ENCODE assay signal across 13 cellular contexts in the genomic region with DNA sequence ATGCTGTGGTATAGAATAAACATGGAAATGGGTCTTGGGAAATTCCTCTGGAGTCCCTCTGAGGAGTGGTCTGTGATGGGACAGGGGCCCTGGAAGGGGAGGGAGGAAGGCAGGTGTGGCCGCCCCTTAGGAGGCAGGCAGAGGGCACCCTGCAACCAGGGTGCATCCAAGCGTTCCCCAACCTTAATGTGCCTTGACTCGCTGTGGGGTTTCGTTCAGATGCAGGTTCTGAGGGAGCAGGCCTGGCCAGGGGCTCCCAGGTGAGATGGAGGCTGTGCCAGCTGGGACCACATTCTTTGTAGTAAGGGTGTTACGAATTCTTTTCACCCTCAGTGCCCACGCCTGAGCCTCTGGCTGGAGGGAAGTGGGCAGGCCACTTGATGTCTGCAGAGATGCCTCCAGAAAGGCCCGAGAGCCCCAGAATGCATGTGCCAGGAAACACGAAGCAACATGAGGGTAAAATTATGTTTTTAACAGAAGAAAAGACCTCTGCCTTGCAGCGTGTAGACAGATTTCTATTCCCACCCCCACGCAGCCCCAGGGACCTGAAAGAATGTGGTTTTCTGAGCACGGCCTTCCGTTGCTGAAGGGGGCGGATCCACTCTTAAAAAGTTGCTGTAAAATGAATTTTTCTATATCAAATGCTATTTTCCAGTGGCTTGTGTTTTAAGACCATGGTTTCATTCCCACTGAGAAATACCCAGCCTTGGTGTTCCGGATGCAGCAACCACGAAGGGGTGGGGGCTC.
DNase-seq lines count a peak whose midpoint lies in the region; ATAC-seq and TF ChIP-seq lines count a peak whose summit lies in the region.
"Had no signal": no experiment of that assay in that cellular context is flagged by ENCODE, and none has a peak within 500 bp of the region (broad histone marks: within the 10 kb centered on the region; RNA-seq: fewer than 3 reads in every experiment).

No MANE protein-coding gene starts in this region.

- H3K27ac ChIP-seq in heart right ventricle (peak overlapping the region; percentile 34 to 79 (median 54)), thyroid gland (peak overlapping the region in 2 of 3 donors; percentile 45 to 52)
- H3K27ac ChIP-seq in naive thymus-derived CD4-positive, alpha-beta T cell (ENCODE audit: low read depth, low read length), result no peak overlapping the region

- peak in 4 of 8 donors; percentile 9 to 52 (median 40) for ATAC-seq in heart right ventricle
- no peak for ATAC-seq in Right ventricle myocardium inferior
- peak; percentile 36 for ATAC-seq in naive thymus-derived CD4-positive, alpha-beta T cell
- no peak for ATAC-seq in HG03045 (IDR thresholded peaks at IDR 0.05; ENCODE audit: unreplicated experiment)

- intact Hi-C loops in heart right ventricle (cut with DNase I), result loop anchor here in 1 of 10 donors (10.0 kb wide), 1 partner anchor 286 kb away; no protein-coding TSS in a partner anchor
- intact Hi-C loops in Right ventricle myocardium inferior (cut with DNase I), result no loop called here
- intact Hi-C loops in naive thymus-derived CD4-positive, alpha-beta T cell (cut with micrococcal nuclease), result loop anchor here in 1 of 2 donors (10.0 kb wide), 2 partner anchors 54 to 124 kb away; no protein-coding TSS in a partner anchor
- intact Hi-C loops in thyroid gland (cut with DNase I), result loop anchor here (10.0 kb wide), 1 partner anchor 144 kb away; no protein-coding TSS in a partner anchor

- CTCF ChIA-PET in naive thymus-derived CD4-positive, alpha-beta T cell (lab: Charles Lee), result no interaction called here

- H3K4me1 ChIP-seq in heart right ventricle, result peaks cover 1 to 38% (median 31%) of the 10 kb centered on the region in 9 donors
- H3K4me1 ChIP-seq in adipocyte (ENCODE audit: control insufficient read depth, insufficient read depth, low read length), result peaks cover 35% of the 10 kb centered on the region
- peaks cover 0 to 19% of the 10 kb centered on the region in 2 donors for H3K4me1 ChIP-seq in naive thymus-derived CD4-positive, alpha-beta T cell (ENCODE audit: control insufficient read depth in 2 of 2, insufficient read depth in 2 of 2, low read length in 2 of 2)
- peaks cover 2 to 27% of the 10 kb centered on the region in 2 donors for H3K4me1 ChIP-seq in thyroid gland

- H3K4me3 ChIP-seq in heart right ventricle (no peak overlapping the region), adipocyte (ENCODE audit: low read length) (no peak overlapping the region), thyroid gland (replicated peaks in 1 of 3) (no peak overlapping the region)
- H3K4me3 ChIP-seq in naive thymus-derived CD4-positive, alpha-beta T cell (ENCODE audit: low read length), result no peak overlapping the region

- H3K4me1 Mint-ChIP-seq in naive thymus-derived CD4-positive, alpha-beta T cell, result peaks cover 7 to 25% (median 19%) of the 10 kb centered on the region in 7 donors
- peaks cover 30% of the 10 kb centered on the region for H3K4me1 Mint-ChIP-seq in type B pancreatic cell (ENCODE audit: unreplicated experiment)

- DNase-seq in heart right ventricle (no peak), Right ventricle myocardium inferior (ENCODE audit: missing footprints) (no peak), adipocyte (ENCODE audit: low read depth) (no peak), thyroid gland (peak; percentile 22 to 34), type B pancreatic cell (ENCODE audit: extremely low spot score, unreplicated experiment) (no peak)
- DNase-seq in naive thymus-derived CD4-positive, alpha-beta T cell, result peak in 3 of 9 donors; percentile 29 to 37 (median 36)
- no peak for DNase-seq in activated CD4-positive, CD25-positive, alpha-beta regulatory T cell treated with anti-CD3 and anti-CD28 coated beads, Interleukin-2, amount 50 U/mL, for 72 hours
- DNase-seq: foreskin melanocyte, islet precursor cell, naive B cell, NCI-H1436 treated with DMSO at 0.1 percent for 48 hours, NCI-H774 had no signal

- H3K9me3 ChIP-seq in heart right ventricle, result peaks cover 0 to 17% (median 9%) of the 10 kb centered on the region in 11 donors
- H3K9me3 ChIP-seq in adipocyte (ENCODE audit: control insufficient read depth, low read length), result peaks cover 13% of the 10 kb centered on the region
- H3K9me3 ChIP-seq in naive thymus-derived CD4-positive, alpha-beta T cell (ENCODE audit: control insufficient read depth in 2 of 3, low read length in 3 of 3), result peaks cover 0 to 7% (median 0%) of the 10 kb centered on the region in 3 experiments
- no peaks in the 10 kb centered on the region for H3K9me3 ChIP-seq in thyroid gland

- peaks cover 0 to 8% (median 0%) of the 10 kb centered on the region in 5 donors for H3K36me3 Mint-ChIP-seq in naive thymus-derived CD4-positive, alpha-beta T cell
- H3K36me3 Mint-ChIP-seq in type B pancreatic cell, result no peaks in the 10 kb centered on the region

- H3K4me3 Mint-ChIP-seq in naive thymus-derived CD4-positive, alpha-beta T cell, result peak overlapping the region in 8 of 10 donors; percentile 34 to 60 (median 55)
- H3K4me3 Mint-ChIP-seq in type B pancreatic cell, result no peak overlapping the region
- H3K4me3 Mint-ChIP-seq: naive B cell had no signal

- TF ChIP-seq CTCF in heart right ventricle (IDR thresholded peaks at IDR 0.05), result no peak
- TF ChIP-seq CTCF in thyroid gland (IDR thresholded peaks at IDR 0.05), result no peak
- no peak for TF ChIP-seq CTCF in type B pancreatic cell (conservative IDR thresholded peaks at IDR 0.05)

- H3K36me3 ChIP-seq in heart right ventricle, result no peaks in the 10 kb centered on the region
- H3K36me3 ChIP-seq in adipocyte (ENCODE audit: control insufficient read depth, insufficient read depth, low read length, severe bottlenecking), result no peaks in the 10 kb centered on the region
- no peaks in the 10 kb centered on the region for H3K36me3 ChIP-seq in naive thymus-derived CD4-positive, alpha-beta T cell (ENCODE audit: control insufficient read depth in 2 of 3, insufficient read depth in 3 of 3, low read length in 3 of 3)
- H3K36me3 ChIP-seq in thyroid gland, result no peaks in the 10 kb centered on the region

- H3K9ac ChIP-seq in adipocyte (ENCODE audit: low read length), result peak overlapping the region; percentile 61

- H3K9me3 Mint-ChIP-seq in naive thymus-derived CD4-positive, alpha-beta T cell, result peaks cover 0 to 7% (median 3%) of the 10 kb centered on the region in 11 donors
- peaks cover 10% of the 10 kb centered on the region for H3K9me3 Mint-ChIP-seq in type B pancreatic cell

- 65 to 72% methylated on average over 15 of the region's 15 CpGs for WGBS in heart right ventricle, 2 donors
- WGBS in thyroid gland, 2 donors, result 55 to 67% methylated on average over 12 to 15 of the region's 15 CpGs

- POLR2A ChIA-PET in naive thymus-derived CD4-positive, alpha-beta T cell (lab: Charles Lee), result interaction anchor here (0.6 kb wide), 1 partner anchor 49 kb away, joined by 5 read pairs; no protein-coding TSS in a partner anchor

- H3K27ac Mint-ChIP-seq in naive thymus-derived CD4-positive, alpha-beta T cell, result peak overlapping the region in 8 of 9 donors; percentile 48 to 87 (median 74)
- no peak overlapping the region for H3K27ac Mint-ChIP-seq in type B pancreatic cell

- H3K27me3 ChIP-seq in heart right ventricle (no peaks in the 10 kb centered on the region), adipocyte (replicated peaks; ENCODE audit: control insufficient read depth, insufficient read depth, low read length) (no peaks in the 10 kb centered on the region), thyroid gland (no peaks in the 10 kb centered on the region)
- no peaks in the 10 kb centered on the region for H3K27me3 ChIP-seq in naive thymus-derived CD4-positive, alpha-beta T cell (ENCODE audit: control insufficient read depth in 2 of 2, insufficient read depth in 2 of 2, low read length in 2 of 2)

- H3K27me3 Mint-ChIP-seq in naive thymus-derived CD4-positive, alpha-beta T cell, result no peaks in the 10 kb centered on the region
- H3K27me3 Mint-ChIP-seq in type B pancreatic cell, result no peaks in the 10 kb centered on the region

- no peak for TF ChIP-seq POLR2A in thyroid gland (IDR thresholded peaks at IDR 0.05)

Comparison
In these comparisons a context has a peak if more than half of its experiments do, and no peak if none do; other contexts are left out.
1. DNase-seq: peak in thyroid gland (2 of 2); none in heart right ventricle (0 of 2), Right ventricle myocardium inferior (single experiment), adipocyte (single experiment), activated CD4-positive, CD25-positive, alpha-beta regulatory T cell treated with anti-CD3 and anti-CD28 coated beads, Interleukin-2, amount 50 U/mL, for 72 hours (single experiment) and type B pancreatic cell (single experiment).